Comparison of ENCODE assay signal across 1 cellular context in the genomic region with DNA sequence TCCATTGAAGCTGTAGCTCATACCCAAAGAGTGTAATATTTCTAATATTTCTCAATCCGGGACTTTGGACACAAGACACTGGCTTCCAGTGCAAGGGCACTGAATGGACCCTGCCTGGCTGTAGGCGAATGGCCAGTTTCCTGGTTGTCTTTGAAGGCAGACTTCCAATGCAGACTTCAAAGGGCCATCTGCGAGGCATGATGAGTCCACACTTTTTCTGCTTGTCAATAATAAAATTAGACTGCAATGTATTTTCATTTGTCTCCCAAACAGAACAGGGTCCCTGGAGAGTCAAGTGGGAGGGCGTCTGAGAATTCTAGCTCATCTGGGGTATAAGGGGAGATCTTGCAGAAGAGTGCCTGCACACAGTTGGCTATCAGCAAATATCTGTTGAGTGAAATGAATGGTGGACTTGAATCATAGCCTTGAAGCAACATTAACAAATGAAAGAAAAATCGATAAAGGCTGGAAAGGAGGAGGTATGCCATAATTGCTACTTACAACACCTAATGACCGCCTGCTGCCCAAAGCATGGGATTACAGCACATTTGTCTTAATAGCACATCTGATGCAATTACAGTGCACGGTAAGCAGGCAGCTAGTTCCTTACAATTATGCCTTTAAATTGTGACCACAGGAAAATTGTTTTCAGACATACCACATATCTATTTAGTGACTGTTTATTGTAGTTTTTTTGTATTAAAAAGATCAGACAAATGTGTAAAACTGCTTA.
TF ChIP-seq lines count a peak whose summit lies in the region.

No MANE protein-coding gene starts in this region.

TF ChIP-seq in HepG2, 621 proteins besides CTCF, POLR2A, EP300 and RAD21 (continued from another document and continues in another):
- TF ChIP-seq, protein P1, sequence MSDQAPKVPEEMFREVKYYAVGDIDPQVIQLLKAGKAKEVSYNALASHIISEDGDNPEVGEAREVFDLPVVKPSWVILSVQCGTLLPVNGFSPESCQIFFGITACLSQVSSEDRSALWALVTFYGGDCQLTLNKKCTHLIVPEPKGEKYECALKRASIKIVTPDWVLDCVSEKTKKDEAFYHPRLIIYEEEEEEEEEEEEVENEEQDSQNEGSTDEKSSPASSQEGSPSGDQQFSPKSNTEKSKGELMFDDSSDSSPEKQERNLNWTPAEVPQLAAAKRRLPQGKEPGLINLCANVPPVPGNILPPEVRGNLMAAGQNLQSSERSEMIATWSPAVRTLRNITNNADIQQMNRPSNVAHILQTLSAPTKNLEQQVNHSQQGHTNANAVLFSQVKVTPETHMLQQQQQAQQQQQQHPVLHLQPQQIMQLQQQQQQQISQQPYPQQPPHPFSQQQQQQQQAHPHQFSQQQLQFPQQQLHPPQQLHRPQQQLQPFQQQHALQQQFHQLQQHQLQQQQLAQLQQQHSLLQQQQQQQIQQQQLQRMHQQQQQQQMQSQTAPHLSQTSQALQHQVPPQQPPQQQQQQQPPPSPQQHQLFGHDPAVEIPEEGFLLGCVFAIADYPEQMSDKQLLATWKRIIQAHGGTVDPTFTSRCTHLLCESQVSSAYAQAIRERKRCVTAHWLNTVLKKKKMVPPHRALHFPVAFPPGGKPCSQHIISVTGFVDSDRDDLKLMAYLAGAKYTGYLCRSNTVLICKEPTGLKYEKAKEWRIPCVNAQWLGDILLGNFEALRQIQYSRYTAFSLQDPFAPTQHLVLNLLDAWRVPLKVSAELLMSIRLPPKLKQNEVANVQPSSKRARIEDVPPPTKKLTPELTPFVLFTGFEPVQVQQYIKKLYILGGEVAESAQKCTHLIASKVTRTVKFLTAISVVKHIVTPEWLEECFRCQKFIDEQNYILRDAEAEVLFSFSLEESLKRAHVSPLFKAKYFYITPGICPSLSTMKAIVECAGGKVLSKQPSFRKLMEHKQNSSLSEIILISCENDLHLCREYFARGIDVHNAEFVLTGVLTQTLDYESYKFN (CRISPR knock-in tag; conservative IDR thresholded peaks at IDR 0.05) = peak; percentile 88
- TF ChIP-seq ZNF12 (CRISPR knock-in tag; IDR thresholded peaks at IDR 0.05) = 0 out of 2 replicates have a peak, but pooled peaks have one; percentile 52
- TF ChIP-seq TCF7 (IDR thresholded peaks at IDR 0.05; ENCODE audit: low read depth) = peak; percentile 92
- TF ChIP-seq ARID3A (IDR thresholded peaks at IDR 0.05; ENCODE audit: low read depth, low read length) = peak; percentile 68; the same call in 1 of the 2 replicates
- TF ChIP-seq, protein P2, sequence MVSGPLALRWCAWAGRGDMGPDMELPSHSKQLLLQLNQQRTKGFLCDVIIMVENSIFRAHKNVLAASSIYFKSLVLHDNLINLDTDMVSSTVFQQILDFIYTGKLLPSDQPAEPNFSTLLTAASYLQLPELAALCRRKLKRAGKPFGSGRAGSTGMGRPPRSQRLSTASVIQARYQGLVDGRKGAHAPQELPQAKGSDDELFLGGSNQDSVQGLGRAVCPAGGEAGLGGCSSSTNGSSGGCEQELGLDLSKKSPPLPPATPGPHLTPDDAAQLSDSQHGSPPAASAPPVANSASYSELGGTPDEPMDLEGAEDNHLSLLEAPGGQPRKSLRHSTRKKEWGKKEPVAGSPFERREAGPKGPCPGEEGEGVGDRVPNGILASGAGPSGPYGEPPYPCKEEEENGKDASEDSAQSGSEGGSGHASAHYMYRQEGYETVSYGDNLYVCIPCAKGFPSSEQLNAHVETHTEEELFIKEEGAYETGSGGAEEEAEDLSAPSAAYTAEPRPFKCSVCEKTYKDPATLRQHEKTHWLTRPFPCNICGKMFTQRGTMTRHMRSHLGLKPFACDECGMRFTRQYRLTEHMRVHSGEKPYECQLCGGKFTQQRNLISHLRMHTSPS (CRISPR knock-in tag; IDR thresholded peaks at IDR 0.05; ENCODE audit: low read depth) = no peak; the same call in 1 of the 2 replicates
- TF ChIP-seq, protein P3, sequence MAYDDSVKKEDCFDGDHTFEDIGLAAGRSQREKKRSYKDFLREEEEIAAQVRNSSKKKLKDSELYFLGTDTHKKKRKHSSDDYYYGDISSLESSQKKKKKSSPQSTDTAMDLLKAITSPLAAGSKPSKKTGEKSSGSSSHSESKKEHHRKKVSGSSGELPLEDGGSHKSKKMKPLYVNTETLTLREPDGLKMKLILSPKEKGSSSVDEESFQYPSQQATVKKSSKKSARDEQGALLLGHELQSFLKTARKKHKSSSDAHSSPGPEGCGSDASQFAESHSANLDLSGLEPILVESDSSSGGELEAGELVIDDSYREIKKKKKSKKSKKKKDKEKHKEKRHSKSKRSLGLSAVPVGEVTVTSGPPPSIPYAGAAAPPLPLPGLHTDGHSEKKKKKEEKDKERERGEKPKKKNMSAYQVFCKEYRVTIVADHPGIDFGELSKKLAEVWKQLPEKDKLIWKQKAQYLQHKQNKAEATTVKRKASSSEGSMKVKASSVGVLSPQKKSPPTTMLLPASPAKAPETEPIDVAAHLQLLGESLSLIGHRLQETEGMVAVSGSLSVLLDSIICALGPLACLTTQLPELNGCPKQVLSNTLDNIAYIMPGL (CRISPR knock-in tag; IDR thresholded peaks at IDR 0.05; ENCODE audit: borderline replicate concordance in 1 of 2, low read depth in 1 of 2) = no peak; a peak in 1 of 4 replicates
- no peak for TF ChIP-seq KAT7 (CRISPR knock-in tag; IDR thresholded peaks at IDR 0.05; ENCODE audit: borderline replicate concordance)
- TF ChIP-seq HHEX (CRISPR knock-in tag; IDR thresholded peaks at IDR 0.05) = no peak
- no peak for TF ChIP-seq ARNT2 (CRISPR knock-in tag; IDR thresholded peaks at IDR 0.05; ENCODE audit: low read depth)
- TF ChIP-seq, protein P4, sequence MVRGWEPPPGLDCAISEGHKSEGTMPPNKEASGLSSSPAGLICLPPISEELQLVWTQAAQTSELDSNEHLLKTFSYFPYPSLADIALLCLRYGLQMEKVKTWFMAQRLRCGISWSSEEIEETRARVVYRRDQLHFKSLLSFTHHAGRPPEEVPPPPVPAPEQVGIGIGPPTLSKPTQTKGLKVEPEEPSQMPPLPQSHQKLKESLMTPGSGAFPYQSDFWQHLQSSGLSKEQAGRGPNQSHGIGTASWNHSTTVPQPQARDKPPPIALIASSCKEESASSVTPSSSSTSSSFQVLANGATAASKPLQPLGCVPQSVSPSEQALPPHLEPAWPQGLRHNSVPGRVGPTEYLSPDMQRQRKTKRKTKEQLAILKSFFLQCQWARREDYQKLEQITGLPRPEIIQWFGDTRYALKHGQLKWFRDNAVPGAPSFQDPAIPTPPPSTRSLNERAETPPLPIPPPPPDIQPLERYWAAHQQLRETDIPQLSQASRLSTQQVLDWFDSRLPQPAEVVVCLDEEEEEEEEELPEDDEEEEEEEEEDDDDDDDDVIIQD (CRISPR knock-in tag; IDR thresholded peaks at IDR 0.05; ENCODE audit: low read depth) = peak; percentile 88
- TF ChIP-seq ZBTB33 (CRISPR knock-in tag; IDR thresholded peaks at IDR 0.05) = peak; percentile 41; the same call in 1 of the 2 replicates
- no peak for TF ChIP-seq ZNF768 (CRISPR knock-in tag; IDR thresholded peaks at IDR 0.05)
- TF ChIP-seq, protein P5, sequence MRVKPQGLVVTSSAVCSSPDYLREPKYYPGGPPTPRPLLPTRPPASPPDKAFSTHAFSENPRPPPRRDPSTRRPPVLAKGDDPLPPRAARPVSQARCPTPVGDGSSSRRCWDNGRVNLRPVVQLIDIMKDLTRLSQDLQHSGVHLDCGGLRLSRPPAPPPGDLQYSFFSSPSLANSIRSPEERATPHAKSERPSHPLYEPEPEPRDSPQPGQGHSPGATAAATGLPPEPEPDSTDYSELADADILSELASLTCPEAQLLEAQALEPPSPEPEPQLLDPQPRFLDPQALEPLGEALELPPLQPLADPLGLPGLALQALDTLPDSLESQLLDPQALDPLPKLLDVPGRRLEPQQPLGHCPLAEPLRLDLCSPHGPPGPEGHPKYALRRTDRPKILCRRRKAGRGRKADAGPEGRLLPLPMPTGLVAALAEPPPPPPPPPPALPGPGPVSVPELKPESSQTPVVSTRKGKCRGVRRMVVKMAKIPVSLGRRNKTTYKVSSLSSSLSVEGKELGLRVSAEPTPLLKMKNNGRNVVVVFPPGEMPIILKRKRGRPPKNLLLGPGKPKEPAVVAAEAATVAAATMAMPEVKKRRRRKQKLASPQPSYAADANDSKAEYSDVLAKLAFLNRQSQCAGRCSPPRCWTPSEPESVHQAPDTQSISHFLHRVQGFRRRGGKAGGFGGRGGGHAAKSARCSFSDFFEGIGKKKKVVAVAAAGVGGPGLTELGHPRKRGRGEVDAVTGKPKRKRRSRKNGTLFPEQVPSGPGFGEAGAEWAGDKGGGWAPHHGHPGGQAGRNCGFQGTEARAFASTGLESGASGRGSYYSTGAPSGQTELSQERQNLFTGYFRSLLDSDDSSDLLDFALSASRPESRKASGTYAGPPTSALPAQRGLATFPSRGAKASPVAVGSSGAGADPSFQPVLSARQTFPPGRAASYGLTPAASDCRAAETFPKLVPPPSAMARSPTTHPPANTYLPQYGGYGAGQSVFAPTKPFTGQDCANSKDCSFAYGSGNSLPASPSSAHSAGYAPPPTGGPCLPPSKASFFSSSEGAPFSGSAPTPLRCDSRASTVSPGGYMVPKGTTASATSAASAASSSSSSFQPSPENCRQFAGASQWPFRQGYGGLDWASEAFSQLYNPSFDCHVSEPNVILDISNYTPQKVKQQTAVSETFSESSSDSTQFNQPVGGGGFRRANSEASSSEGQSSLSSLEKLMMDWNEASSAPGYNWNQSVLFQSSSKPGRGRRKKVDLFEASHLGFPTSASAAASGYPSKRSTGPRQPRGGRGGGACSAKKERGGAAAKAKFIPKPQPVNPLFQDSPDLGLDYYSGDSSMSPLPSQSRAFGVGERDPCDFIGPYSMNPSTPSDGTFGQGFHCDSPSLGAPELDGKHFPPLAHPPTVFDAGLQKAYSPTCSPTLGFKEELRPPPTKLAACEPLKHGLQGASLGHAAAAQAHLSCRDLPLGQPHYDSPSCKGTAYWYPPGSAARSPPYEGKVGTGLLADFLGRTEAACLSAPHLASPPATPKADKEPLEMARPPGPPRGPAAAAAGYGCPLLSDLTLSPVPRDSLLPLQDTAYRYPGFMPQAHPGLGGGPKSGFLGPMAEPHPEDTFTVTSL (CRISPR knock-in tag; IDR thresholded peaks at IDR 0.05; ENCODE audit: borderline replicate concordance) = peak; percentile 65; the same call in 1 of the 2 replicates
- TF ChIP-seq, protein P6, sequence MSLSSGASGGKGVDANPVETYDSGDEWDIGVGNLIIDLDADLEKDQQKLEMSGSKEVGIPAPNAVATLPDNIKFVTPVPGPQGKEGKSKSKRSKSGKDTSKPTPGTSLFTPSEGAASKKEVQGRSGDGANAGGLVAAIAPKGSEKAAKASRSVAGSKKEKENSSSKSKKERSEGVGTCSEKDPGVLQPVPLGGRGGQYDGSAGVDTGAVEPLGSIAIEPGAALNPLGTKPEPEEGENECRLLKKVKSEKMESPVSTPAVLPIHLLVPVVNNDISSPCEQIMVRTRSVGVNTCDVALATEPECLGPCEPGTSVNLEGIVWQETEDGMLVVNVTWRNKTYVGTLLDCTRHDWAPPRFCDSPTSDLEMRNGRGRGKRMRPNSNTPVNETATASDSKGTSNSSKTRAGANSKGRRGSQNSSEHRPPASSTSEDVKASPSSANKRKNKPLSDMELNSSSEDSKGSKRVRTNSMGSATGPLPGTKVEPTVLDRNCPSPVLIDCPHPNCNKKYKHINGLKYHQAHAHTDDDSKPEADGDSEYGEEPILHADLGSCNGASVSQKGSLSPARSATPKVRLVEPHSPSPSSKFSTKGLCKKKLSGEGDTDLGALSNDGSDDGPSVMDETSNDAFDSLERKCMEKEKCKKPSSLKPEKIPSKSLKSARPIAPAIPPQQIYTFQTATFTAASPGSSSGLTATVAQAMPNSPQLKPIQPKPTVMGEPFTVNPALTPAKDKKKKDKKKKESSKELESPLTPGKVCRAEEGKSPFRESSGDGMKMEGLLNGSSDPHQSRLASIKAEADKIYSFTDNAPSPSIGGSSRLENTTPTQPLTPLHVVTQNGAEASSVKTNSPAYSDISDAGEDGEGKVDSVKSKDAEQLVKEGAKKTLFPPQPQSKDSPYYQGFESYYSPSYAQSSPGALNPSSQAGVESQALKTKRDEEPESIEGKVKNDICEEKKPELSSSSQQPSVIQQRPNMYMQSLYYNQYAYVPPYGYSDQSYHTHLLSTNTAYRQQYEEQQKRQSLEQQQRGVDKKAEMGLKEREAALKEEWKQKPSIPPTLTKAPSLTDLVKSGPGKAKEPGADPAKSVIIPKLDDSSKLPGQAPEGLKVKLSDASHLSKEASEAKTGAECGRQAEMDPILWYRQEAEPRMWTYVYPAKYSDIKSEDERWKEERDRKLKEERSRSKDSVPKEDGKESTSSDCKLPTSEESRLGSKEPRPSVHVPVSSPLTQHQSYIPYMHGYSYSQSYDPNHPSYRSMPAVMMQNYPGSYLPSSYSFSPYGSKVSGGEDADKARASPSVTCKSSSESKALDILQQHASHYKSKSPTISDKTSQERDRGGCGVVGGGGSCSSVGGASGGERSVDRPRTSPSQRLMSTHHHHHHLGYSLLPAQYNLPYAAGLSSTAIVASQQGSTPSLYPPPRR (CRISPR knock-in tag; IDR thresholded peaks at IDR 0.05; ENCODE audit: borderline replicate concordance) = 0 out of 2 replicates have a peak, but pooled peaks have one; percentile 22
- TF ChIP-seq ATF2 (CRISPR knock-in tag; IDR thresholded peaks at IDR 0.05) = 0 out of 2 replicates have a peak, but pooled peaks have one; percentile 19
- TF ChIP-seq SMC3 (IDR thresholded peaks at IDR 0.05; ENCODE audit: low read length) = no peak; the same call in 1 of the 2 replicates
- TF ChIP-seq NFE2L2 (IDR thresholded peaks at IDR 0.05; ENCODE audit: low read length) = peak; percentile 49; the same call in 1 of the 2 replicates
